Comparison of ENCODE assay signal across 8 cellular contexts in the genomic region with DNA sequence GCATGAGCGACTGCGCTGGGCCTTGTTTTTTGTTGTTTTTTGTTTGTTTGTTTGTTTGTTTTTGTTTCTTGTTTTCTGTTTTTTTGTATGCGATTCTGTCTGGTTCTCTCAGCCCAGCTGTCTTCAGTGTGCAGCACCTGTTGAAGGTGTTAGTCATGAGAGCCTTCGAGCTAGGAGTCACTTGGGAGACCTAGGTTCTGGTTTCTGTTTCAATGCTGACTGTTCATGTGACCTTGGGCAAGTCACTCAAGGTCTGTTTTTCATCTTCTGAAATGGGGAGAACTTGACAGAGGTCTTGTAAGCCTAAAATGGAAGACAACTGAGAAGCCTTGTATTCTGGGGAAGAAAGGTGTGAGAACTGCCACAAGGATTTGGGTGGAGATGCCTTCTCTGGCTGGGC. TPM values are rescaled to one million over a fixed set of nuclear protein-coding genes. Genes with fewer than 3 reads are reported as not detected.
DNase-seq lines count a peak whose midpoint lies in the region; ATAC-seq lines count a peak whose summit lies in the region.

No MANE protein-coding gene starts in this region.

- no peaks in the 10 kb centered on the region for H3K27me3 Mint-ChIP-seq in activated naive CD4-positive, alpha-beta T cell treated with anti-CD3 and anti-CD28 coated beads for 36 hours (ENCODE audit: low read depth)

- peak overlapping the region; percentile 9 for H3K27ac Mint-ChIP-seq in activated naive CD4-positive, alpha-beta T cell treated with anti-CD3 and anti-CD28 coated beads for 36 hours

- DNase-seq in activated naive CD4-positive, alpha-beta T cell treated with anti-CD3 and anti-CD28 coated beads for 36 hours = peak; percentile 53
- DNase-seq in HAP-1 (ENCODE audit: low spot score in 2 of 2) (no peak), CD1c-positive myeloid dendritic cell (ENCODE audit: extremely low spot score) (no peak)
- no peak for DNase-seq in effector CD4-positive, alpha-beta T cell

- H3K4me1 ChIP-seq in HAP-1 = peaks cover 18% of the 10 kb centered on the region

- in situ Hi-C loops in HAP-1 (cut with MboI; ENCODE audit: low sequenced_read_pairs) = loop anchor here (25.0 kb wide), 1 partner anchor 682 kb away; no protein-coding TSS in a partner anchor

- H3K36me3 ChIP-seq in HAP-1 (replicated peaks) = peaks cover 4% of the 10 kb centered on the region

- peaks cover 19% of the 10 kb centered on the region for H3K36me3 Mint-ChIP-seq in activated naive CD4-positive, alpha-beta T cell treated with anti-CD3 and anti-CD28 coated beads for 36 hours (ENCODE audit: low read depth)

- H3K4me3 ChIP-seq in GM08714 (ENCODE audit: low read length) (peak overlapping the region; percentile 1; the same call in 1 of the 2 replicates), HAP-1 (no peak overlapping the region)

- intact Hi-C loops in activated naive CD4-positive, alpha-beta T cell treated with anti-CD3 and anti-CD28 coated beads for 36 hours (cut with micrococcal nuclease) = no loop called here

- H3K27me3 ChIP-seq in HAP-1 (ENCODE audit: low read depth) = no peaks in the 10 kb centered on the region

- CTCF ChIA-PET in activated naive CD4-positive, alpha-beta T cell treated with anti-CD3 and anti-CD28 coated beads for 36 hours (lab: Charles Lee) = interaction anchor here (0.6 to 8.3 kb wide), 4 partner anchors 10 to 176 kb away, joined by 4 to 98 read pairs (median 4); no protein-coding TSS in a partner anchor

- peak overlapping the region; percentile 62 for H3K4me3 Mint-ChIP-seq in activated naive CD4-positive, alpha-beta T cell treated with anti-CD3 and anti-CD28 coated beads for 36 hours

- no peaks in the 10 kb centered on the region for H3K9me3 ChIP-seq in HAP-1

- ATAC-seq in GM19452 (IDR thresholded peaks at IDR 0.05; ENCODE audit: unreplicated experiment) = peak; percentile 66
- ATAC-seq in HG03139 (IDR thresholded peaks at IDR 0.05; ENCODE audit: unreplicated experiment) = peak; percentile 45
- no peak for ATAC-seq in GM21737 (IDR thresholded peaks at IDR 0.05; ENCODE audit: unreplicated experiment)

- peaks cover 35% of the 10 kb centered on the region for H3K4me1 Mint-ChIP-seq in activated naive CD4-positive, alpha-beta T cell treated with anti-CD3 and anti-CD28 coated beads for 36 hours (ENCODE audit: low read depth)

- H3K9me3 Mint-ChIP-seq in activated naive CD4-positive, alpha-beta T cell treated with anti-CD3 and anti-CD28 coated beads for 36 hours = no peaks in the 10 kb centered on the region

RNA-seq across cellular contexts. Expression of gene DCPS, which starts 1.8 kb away (rescaled TPM):
- 10 to 100 TPM; 34.9 to 39.5 TPM for total RNA-seq in activated naive CD4-positive, alpha-beta T cell treated with anti-CD3 and anti-CD28 coated beads for 36 hours

RNA-seq across cellular contexts. Expression of gene TIRAP, which starts 22.8 kb away (rescaled TPM):
- 1 to 10 TPM; 2.7 to 3.5 TPM for total RNA-seq in activated naive CD4-positive, alpha-beta T cell treated with anti-CD3 and anti-CD28 coated beads for 36 hours

RNA-seq across cellular contexts. Expression of gene FOXRED1, which starts 36.7 kb away (rescaled TPM):
- total RNA-seq in activated naive CD4-positive, alpha-beta T cell treated with anti-CD3 and anti-CD28 coated beads for 36 hours = 10 to 100 TPM; 41.2 to 48.6 TPM

RNA-seq across cellular contexts. Expression of gene SRPRA, which starts 37.0 kb away (rescaled TPM):
- total RNA-seq in activated naive CD4-positive, alpha-beta T cell treated with anti-CD3 and anti-CD28 coated beads for 36 hours = 100 to 1,000 TPM; 137 to 142 TPM

RNA-seq across cellular contexts. Expression of gene ST3GAL4, which starts 49.8 kb away (rescaled TPM):
- total RNA-seq in activated naive CD4-positive, alpha-beta T cell treated with anti-CD3 and anti-CD28 coated beads for 36 hours = 1 to 10 TPM; 7.6 to 8.0 TPM
